ENCODE assay signal across 13 cellular contexts in the genomic region with DNA sequence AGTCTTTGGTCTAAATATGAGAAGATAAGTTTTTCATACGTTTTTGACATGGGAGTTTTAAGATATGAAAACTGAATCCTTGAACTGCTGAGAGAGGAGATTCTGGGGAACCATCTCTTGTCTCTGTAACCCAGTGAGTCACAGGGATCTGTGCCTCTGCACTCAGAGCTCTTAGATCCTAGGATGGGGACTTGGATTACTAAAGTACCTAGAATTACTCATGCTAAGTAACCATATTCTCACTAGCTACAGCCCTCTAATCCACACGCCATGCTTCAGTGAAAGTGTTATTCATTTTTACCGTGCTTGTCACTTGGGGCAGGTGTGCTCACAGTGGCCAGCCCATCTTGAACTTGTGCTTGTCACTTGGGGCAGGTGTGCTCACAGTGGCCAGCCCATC. TPM values are rescaled to one million over a fixed set of nuclear protein-coding genes. Genes with fewer than 3 reads are reported as not detected.
DNase-seq lines count a peak whose midpoint lies in the region; ATAC-seq and TF ChIP-seq lines count a peak whose summit lies in the region.
"Had no signal": no experiment of that assay in that cellular context is flagged by ENCODE, and none has a peak within 500 bp of the region (broad histone marks: within the 10 kb centered on the region; RNA-seq: fewer than 3 reads in every experiment).

No MANE protein-coding gene starts in this region.

- H3K36me3 ChIP-seq in Panc1 (ENCODE audit: control insufficient read depth, insufficient read depth, low read length) (peaks cover 2% of the 10 kb centered on the region), psoas muscle (ENCODE audit: insufficient read depth in 1 of 2, low read depth in 1 of 2) (peaks cover 5 to 48% of the 10 kb centered on the region in 2 donors)

- H3K27ac Mint-ChIP-seq in activated T-cell treated with anti-CD3 and anti-CD28 coated beads, Interleukin-2, amount 50 U/mL, for 24 hours, result peak overlapping the region; percentile 99
- no peak overlapping the region for H3K27ac Mint-ChIP-seq in effector memory CD8-positive, alpha-beta T cell

- BruUV-seq in Panc1 (replicated peaks; lab: Mats Ljungman, UMichigan), result no TSS peak

- H3K27me3 ChIP-seq in Panc1 (ENCODE audit: control insufficient read depth, insufficient read depth, low read length) (no peaks in the 10 kb centered on the region), psoas muscle (ENCODE audit: insufficient read depth in 3 of 3, low read length in 2 of 3) (no peaks in the 10 kb centered on the region)

- WGBS in psoas muscle, 3 donors, result 71 to 79% (median 76%) methylated on average over 3 of the region's 3 CpGs

- H3K9me3 ChIP-seq in Panc1 (ENCODE audit: control insufficient read depth, insufficient read depth, low read depth, low read length) (no peaks in the 10 kb centered on the region), psoas muscle (no peaks in the 10 kb centered on the region)

- H3K9me3 Mint-ChIP-seq in activated T-cell treated with anti-CD3 and anti-CD28 coated beads, Interleukin-2, amount 50 U/mL, for 24 hours, result no peaks in the 10 kb centered on the region
- H3K9me3 Mint-ChIP-seq in effector memory CD8-positive, alpha-beta T cell, result no peaks in the 10 kb centered on the region

- H3K36me3 Mint-ChIP-seq in activated T-cell treated with anti-CD3 and anti-CD28 coated beads, Interleukin-2, amount 50 U/mL, for 24 hours (ENCODE audit: low read depth), result peaks cover 82% of the 10 kb centered on the region
- peaks cover 36% of the 10 kb centered on the region for H3K36me3 Mint-ChIP-seq in effector memory CD8-positive, alpha-beta T cell (ENCODE audit: insufficient read depth)

- intact Hi-C loops in Panc1 (cut with micrococcal nuclease; ENCODE audit: unreplicated experiment), result no loop called here
- intact Hi-C loops in psoas muscle (cut with DNase I), result no loop called here

- ATAC-seq in Panc1, result no peak
- no peak for ATAC-seq in effector memory CD8-positive, alpha-beta T cell (replicated peaks)
- no peak for ATAC-seq in psoas muscle
- no peak for ATAC-seq in GM21367 (IDR thresholded peaks at IDR 0.05; ENCODE audit: unreplicated experiment)
- no peak for ATAC-seq in GM19035 (IDR thresholded peaks at IDR 0.05; ENCODE audit: unreplicated experiment)

- H3K27ac ChIP-seq in Panc1 (ENCODE audit: low read length), result peak overlapping the region; percentile 17; the same call in 1 of the 2 replicates
- no peak overlapping the region for H3K27ac ChIP-seq in psoas muscle
- H3K27ac ChIP-seq: epithelial cell of prostate had no signal

- CTCF ChIA-PET in Panc1 (lab: Charles Lee), result interaction anchor here (1.0 kb wide), 1 partner anchor 197 kb away, joined by 3 read pairs; no protein-coding TSS in a partner anchor

- no peak for TF ChIP-seq CTCF in Panc1 (IDR thresholded peaks at IDR 0.05)
- no peak for TF ChIP-seq CTCF in psoas muscle (IDR thresholded peaks at IDR 0.05)

- peak overlapping the region; percentile 99 for H3K4me3 Mint-ChIP-seq in activated T-cell treated with anti-CD3 and anti-CD28 coated beads, Interleukin-2, amount 50 U/mL, for 24 hours
- peak overlapping the region; percentile 59 to 99 for H3K4me3 Mint-ChIP-seq in effector memory CD8-positive, alpha-beta T cell

- peaks cover 40% of the 10 kb centered on the region for H3K4me1 Mint-ChIP-seq in activated T-cell treated with anti-CD3 and anti-CD28 coated beads, Interleukin-2, amount 50 U/mL, for 24 hours (ENCODE audit: low read depth)
- peaks cover 15 to 33% of the 10 kb centered on the region in 2 donors for H3K4me1 Mint-ChIP-seq in effector memory CD8-positive, alpha-beta T cell (ENCODE audit: low read depth in 2 of 2)

- POLR2A ChIA-PET in Panc1 (lab: Charles Lee), result no interaction called here

- no peak overlapping the region; a peak in 1 of 4 replicates for H3K4me3 ChIP-seq in Panc1 (ENCODE audit: low read depth in 2 of 2, low read length in 2 of 2)
- peak overlapping the region; percentile 100 for H3K4me3 ChIP-seq in psoas muscle

- in situ Hi-C loops in Panc1 (cut with HindIII; ENCODE audit: low pct_unique_long_range_greater_than_20kb, low sequenced_read_pairs), result no loop called here

- H3K4me1 ChIP-seq in Panc1 (ENCODE audit: control insufficient read depth, insufficient read depth, low read length) (peaks cover 8% of the 10 kb centered on the region; the same call in 1 of the 2 replicates), psoas muscle (peaks cover 32% of the 10 kb centered on the region)

- no peak for DNase-seq in activated T-cell treated with anti-CD3 and anti-CD28 coated beads, Interleukin-2, amount 50 U/mL, for 24 hours
- no peak for DNase-seq in activated T-cell treated with anti-CD3 and anti-CD28 coated beads for 4 hours
- no peak for DNase-seq in Panc1 (ENCODE audit: low read depth, low spot score)
- DNase-seq in effector memory CD8-positive, alpha-beta T cell, result no peak
- no peak for DNase-seq in psoas muscle
- DNase-seq in DMS153 (lab: John Stamatoyannopoulos, UW), result no peak
- DNase-seq: activated CD4-positive, alpha-beta T cell treated with anti-CD3 and anti-CD28 coated beads for 48 hours; GF-D8; NCI-H226; SHP77 had no signal

- no peaks in the 10 kb centered on the region for H3K27me3 Mint-ChIP-seq in activated T-cell treated with anti-CD3 and anti-CD28 coated beads, Interleukin-2, amount 50 U/mL, for 24 hours
- no peaks in the 10 kb centered on the region for H3K27me3 Mint-ChIP-seq in effector memory CD8-positive, alpha-beta T cell

RNA-seq across cellular contexts. Expression of a gene that starts 2.0 kb away (rescaled TPM):
- 13.4 TPM for total RNA-seq in Panc1 (2021; ENCODE audit: unreplicated experiment)
- 14.1 TPM for polyA plus RNA-seq in Panc1 (2012; ENCODE audit: insufficient read length)
- 10 to 100 TPM; 17.2 to 30.1 (median 19.5) TPM for total RNA-seq in psoas muscle
- 10 to 100 TPM; 25.9 to 36.2 (median 28.3) TPM for polyA plus RNA-seq in psoas muscle

RNA-seq across cellular contexts. Expression of a gene that starts 2.1 kb away (rescaled TPM):
- total RNA-seq in Panc1 (2021; ENCODE audit: unreplicated experiment) (57.8 TPM), psoas muscle (10 to 100 TPM; 18.5 to 25.2 (median 20.8) TPM)
- 66.4 TPM for polyA plus RNA-seq in Panc1 (2012; ENCODE audit: insufficient read length)
- polyA plus RNA-seq in psoas muscle, result 10 to 100 TPM; 13.5 to 29.2 (median 21.7) TPM

RNA-seq across cellular contexts. Expression of a gene that starts 32.1 kb away (rescaled TPM):
- total RNA-seq in Panc1 (2021; ENCODE audit: unreplicated experiment) (34.9 TPM), psoas muscle (10 to 100 TPM; 11.2 to 21.9 (median 14.8) TPM)
- polyA plus RNA-seq in Panc1 (2012; ENCODE audit: insufficient read length), result 19.7 TPM
- 10 to 100 TPM in 2 of 3 donors, 1 to 10 TPM in 1; 7.2 to 12.6 (median 11.4) TPM for polyA plus RNA-seq in psoas muscle

RNA-seq across cellular contexts. Expression of a gene that starts 51.7 kb away (rescaled TPM):
- total RNA-seq in Panc1 (2021; ENCODE audit: unreplicated experiment) (30.4 TPM), psoas muscle (1 to 10 TPM; 1.4 to 2.8 (median 1.7) TPM)
- 39.1 TPM for polyA plus RNA-seq in Panc1 (2012; ENCODE audit: insufficient read length)
- polyA plus RNA-seq in psoas muscle, result 1 to 10 TPM in 1 of 3 donors, under 1 TPM in 2; 0.75 to 1.5 (median 0.86) TPM
